ENCODE assay signal across 13 cellular contexts in the genomic region with DNA sequence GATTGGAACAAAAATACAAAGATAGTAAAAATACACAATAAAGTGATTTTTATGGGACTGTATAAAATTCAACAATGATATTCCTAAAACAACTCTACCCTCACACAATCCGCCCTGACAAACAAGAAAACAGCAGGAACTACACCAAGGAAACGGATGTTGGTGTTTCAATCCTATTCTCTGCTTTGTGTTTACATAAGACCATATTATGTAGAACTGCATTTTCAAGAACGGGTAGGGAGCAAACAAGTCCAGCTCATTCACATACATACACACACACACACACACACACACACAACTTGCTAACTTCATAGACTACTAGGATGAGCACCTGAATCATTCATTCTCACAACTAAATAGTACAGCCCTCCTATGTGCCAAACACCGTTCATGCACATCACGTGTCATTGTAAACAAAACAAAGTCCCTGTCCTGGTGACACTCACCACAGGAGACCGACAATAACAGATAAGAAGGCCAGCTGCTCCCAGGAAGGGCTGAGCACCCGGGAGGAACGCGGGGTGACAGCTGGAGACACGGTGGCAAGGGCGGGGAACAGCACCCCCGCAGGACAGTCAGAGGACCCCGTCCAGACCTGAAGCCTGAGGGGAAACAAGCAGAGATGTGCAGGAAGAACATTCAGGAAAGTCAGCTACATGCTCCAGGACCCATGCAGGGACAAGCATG. TPM values are rescaled to one million over a fixed set of nuclear protein-coding genes. Genes with fewer than 3 reads are reported as not detected.
DNase-seq lines count a peak whose midpoint lies in the region; ATAC-seq and TF ChIP-seq lines count a peak whose summit lies in the region.
"Had no signal": no experiment of that assay in that cellular context is flagged by ENCODE, and none has a peak within 500 bp of the region (broad histone marks: within the 10 kb centered on the region; RNA-seq: fewer than 3 reads in every experiment).

No MANE protein-coding gene starts in this region.

- no peak overlapping the region for H3K4me2 ChIP-seq in neuronal stem cell (ENCODE audit: insufficient read depth, low read length, poor library complexity, severe bottlenecking)

- no peaks in the 10 kb centered on the region for H3K4me1 ChIP-seq in neuronal stem cell (ENCODE audit: control insufficient read depth in 2 of 2, insufficient read depth in 1 of 2, low read depth in 1 of 2, low read length in 2 of 2)

- H3K36me3 ChIP-seq in neuronal stem cell (replicated peaks in 1 of 2; ENCODE audit: control insufficient read depth in 2 of 2, insufficient read depth in 2 of 2, low read length in 2 of 2): peaks cover 19 to 67% of the 10 kb centered on the region in 2 donors

- WGBS in neuronal stem cell (ENCODE audit: extremely low coverage in 2 of 2, insufficient read length in 2 of 2, insufficient replicate concordance in 1 of 2), 2 donors: no CpG with 5 or more reads among the region's 13 CpGs

- peak overlapping the region; percentile 48 for H3K14ac ChIP-seq in neuronal stem cell (ENCODE audit: low read length)

- no peak overlapping the region for H4K91ac ChIP-seq in neuronal stem cell (ENCODE audit: low read depth, low read length, poor library complexity)

- H3K79me1 ChIP-seq in neuronal stem cell (ENCODE audit: low read depth, low read length): no peaks in the 10 kb centered on the region

- H2BK5ac ChIP-seq in neuronal stem cell (ENCODE audit: low read length): no peak overlapping the region

- H2AK5ac ChIP-seq in neuronal stem cell (ENCODE audit: low read depth, low read length): no peak overlapping the region

- no peak overlapping the region for H2BK15ac ChIP-seq in neuronal stem cell (ENCODE audit: low read length)

- H3K4me3 ChIP-seq in cardiac fibroblast (replicated peaks in 1 of 2; ENCODE audit: low read depth in 2 of 2, low read length in 2 of 2) (no peak overlapping the region), neuronal stem cell (ENCODE audit: low read length in 2 of 2) (no peak overlapping the region)

- H3K4ac ChIP-seq in neuronal stem cell (ENCODE audit: low read length): no peak overlapping the region

- H2AFZ ChIP-seq in neuronal stem cell (ENCODE audit: low read length): no peak overlapping the region

- TF ChIP-seq CTCF in cardiac fibroblast (IDR thresholded peaks at IDR 0.05; ENCODE audit: low read depth, low read length): peak; percentile 14

- H3K18ac ChIP-seq in neuronal stem cell (ENCODE audit: low read length): no peak overlapping the region

- H2BK120ac ChIP-seq in neuronal stem cell (ENCODE audit: low read depth, low read length): no peak overlapping the region

- H3K9me3 ChIP-seq in neuronal stem cell (replicated peaks in 1 of 2; ENCODE audit: control insufficient read depth in 2 of 2, insufficient read depth in 1 of 2, low read depth in 1 of 2, low read length in 2 of 2): peaks cover 0 to 1% of the 10 kb centered on the region in 2 donors

- H4K8ac ChIP-seq in neuronal stem cell (ENCODE audit: low read depth, low read length): no peak overlapping the region

- peak overlapping the region; percentile 12 for H3K23ac ChIP-seq in neuronal stem cell (ENCODE audit: low read depth, low read length, poor library complexity)

- no peak overlapping the region for H3K9ac ChIP-seq in neuronal stem cell (ENCODE audit: low read depth, low read length, poor library complexity)

- no peak overlapping the region for H3K27ac ChIP-seq in neuronal stem cell (replicated peaks; ENCODE audit: low read length)

- peak; percentile 50 for DNase-seq in DMS 273 (lab: John Stamatoyannopoulos, UW; ENCODE audit: unreplicated experiment)
- no peak for DNase-seq in DMS 273 treated with DMSO at 0.1 percent for 48 hours (lab: John Stamatoyannopoulos, UW)
- peak; percentile 15 for DNase-seq in NAMALWA (ENCODE audit: low spot score)
- no peak for DNase-seq in cardiac fibroblast (ENCODE audit: low read depth in 2 of 2)
- DNase-seq in neuronal stem cell (ENCODE audit: low spot score): no peak
- DNase-seq in effector CD8-positive, alpha-beta T cell (lab: John Stamatoyannopoulos, UW): no peak
- DNase-seq in DMS79 (lab: John Stamatoyannopoulos, UW): no peak
- DNase-seq: activated CD8-positive, alpha-beta T cell treated with anti-CD3 and anti-CD28 coated beads for 36 hours; activated naive CD8-positive, alpha-beta T cell treated with anti-CD3 and anti-CD28 coated beads, Interleukin-2, amount 50 U/mL, for 24 hours; effector CD4-positive, alpha-beta T cell; stimulated activated CD4-positive, alpha-beta T cell treated with anti-CD3 and anti-CD28 coated beads, Interleukin-15, amount 100 ng/mL, for 24 hours had no signal

- ATAC-seq in GM19351 (IDR thresholded peaks at IDR 0.05; ENCODE audit: unreplicated experiment): no peak
- ATAC-seq: activated CD8-positive, alpha-beta T cell treated with anti-CD3 and anti-CD28 coated beads for 36 hours; activated naive CD8-positive, alpha-beta T cell treated with anti-CD3 and anti-CD28 coated beads, Interleukin-2, amount 50 U/mL, for 24 hours; natural killer cell treated with Interleukin-12 subunit alpha and Interleukin-12 subunit beta and Interleukin-15 and Interleukin-18, amount 100 ng/mL, for 72 hours had no signal

- H2BK12ac ChIP-seq in neuronal stem cell (ENCODE audit: low read length): no peak overlapping the region

- no peaks in the 10 kb centered on the region for H3K27me3 ChIP-seq in neuronal stem cell (ENCODE audit: control insufficient read depth in 3 of 3, insufficient read depth in 3 of 3, low read depth in 1 of 3, low read length in 3 of 3)

RNA-seq across cellular contexts. Expression of a gene that starts 43.0 kb away (rescaled TPM):
- 9.7 TPM for polyA plus RNA-seq in neuronal stem cell (2013, experiment 1 of 2)
- 9.5 TPM for polyA plus RNA-seq in neuronal stem cell (2013, experiment 2 of 2)

Comparison
In these comparisons a context has a peak if more than half of its experiments do, and no peak if none do; other contexts are left out.
1. DNase-seq: peak in DMS 273 (single experiment) and NAMALWA (single experiment); none in DMS 273 treated with DMSO at 0.1 percent for 48 hours (single experiment), cardiac fibroblast (0 of 2), neuronal stem cell (single experiment), effector CD8-positive, alpha-beta T cell (single experiment) and DMS79 (single experiment).